In genomic region chr4:77579406-77580076, GRCh38 we compare ENCODE assay signal across 10 cellular contexts.
DNase-seq lines count a peak whose midpoint lies in the region; TF ChIP-seq lines count a peak whose summit lies in the region.
"Had no signal": no experiment of that assay in that cellular context is flagged by ENCODE, and none has a peak within 500 bp of the region (broad histone marks: within the 10 kb centered on the region; RNA-seq: fewer than 3 reads in every experiment).

No MANE protein-coding gene starts in this region.

- H3K4me2 ChIP-seq in OCI-LY3 (ENCODE audit: low read length): peak overlapping the region; percentile 38

- no peaks in the 10 kb centered on the region for H4K20me1 ChIP-seq in OCI-LY3 (ENCODE audit: insufficient read depth, low read length)

- H3K27ac ChIP-seq in OCI-LY3 (ENCODE audit: low read length): peak overlapping the region; percentile 84

- H3K4me3 ChIP-seq in OCI-LY3 (ENCODE audit: low read length) (no peak overlapping the region), epithelial cell of esophagus (ENCODE audit: low read length) (no peak overlapping the region), skeletal muscle cell (ENCODE audit: low read depth, low read length) (no peak overlapping the region)
- H3K4me3 ChIP-seq: esophagus squamous epithelium had no signal

- H3K9me3 ChIP-seq in OCI-LY3 (ENCODE audit: insufficient read depth, low read length): no peaks in the 10 kb centered on the region
- H3K9me3 ChIP-seq: esophagus squamous epithelium had no signal

- H2AFZ ChIP-seq in OCI-LY3 (ENCODE audit: low read depth, low read length): peak overlapping the region; percentile 55; the same call in 1 of the 2 replicates

- H3K9ac ChIP-seq in OCI-LY3 (ENCODE audit: low read length): peak overlapping the region; percentile 57

- H3K36me3 ChIP-seq in OCI-LY3 (replicated peaks; ENCODE audit: low read depth, low read length): peaks cover 17% of the 10 kb centered on the region
- H3K36me3 ChIP-seq: esophagus squamous epithelium had no signal

- TF ChIP-seq CTCF in OCI-LY3 (IDR thresholded peaks at IDR 0.05; ENCODE audit: low read depth, low read length) (no peak), epithelial cell of esophagus (IDR thresholded peaks at IDR 0.05; ENCODE audit: insufficient read depth, low read depth, low read length, missing control alignments) (no peak)

- peak; percentile 87 for DNase-seq in GM03348 (ENCODE audit: low spot score)
- DNase-seq in epithelial cell of esophagus (ENCODE audit: low read depth): peak; percentile 89
- peak; percentile 62 for DNase-seq in skeletal muscle cell (ENCODE audit: low read depth)
- no peak for DNase-seq in DMS153 (lab: John Stamatoyannopoulos, UW)
- DNase-seq in inferior parietal cortex (ENCODE audit: extremely low spot score): no peak
- no peak for DNase-seq in GDM1 (lab: John Stamatoyannopoulos, UW)
- DNase-seq: activated naive CD4-positive, alpha-beta T cell; esophagus squamous epithelium; naive thymus-derived CD8-positive, alpha-beta T cell had no signal

- peaks cover 63% of the 10 kb centered on the region for H3K4me1 ChIP-seq in OCI-LY3 (ENCODE audit: low read length)

- H3K27me3 ChIP-seq in OCI-LY3 (ENCODE audit: low read depth, low read length): no peaks in the 10 kb centered on the region
- H3K27me3 ChIP-seq: esophagus squamous epithelium had no signal

- H3K79me2 ChIP-seq in OCI-LY3 (ENCODE audit: low read length): no peaks in the 10 kb centered on the region

Comparison
In these comparisons a context has a peak if more than half of its experiments do, and no peak if none do; other contexts are left out.
1. DNase-seq: peak in GM03348 (single experiment), epithelial cell of esophagus (single experiment) and skeletal muscle cell (single experiment); none in DMS153 (single experiment), inferior parietal cortex (single experiment) and GDM1 (single experiment).